Comparison of ENCODE assay signal across 8 cellular contexts in genomic region chr21:31785237-31786163, GRCh38. TPM values are rescaled to one million over a fixed set of nuclear protein-coding genes. Genes with fewer than 3 reads are reported as not detected.
DNase-seq lines count a peak whose midpoint lies in the region; ATAC-seq and TF ChIP-seq lines count a peak whose summit lies in the region.
"Not testable (repeated sequence)": the region's sequence is repeated elsewhere in the genome, so short reads cannot be mapped to it uniquely, and the experiment has no call there.

No MANE protein-coding gene starts in this region.

- CTCF ChIA-PET in PC-3 (lab: Charles Lee), result interaction anchor here (0.5 to 0.6 kb wide), 3 partner anchors 105 to 816 kb away, joined by 3 to 5 read pairs (median 3); no protein-coding TSS in a partner anchor

- H3K9me2 ChIP-seq in PC-3 (replicated peaks; ENCODE audit: low read length), result not testable (repeated sequence)

- H3K4me3 Mint-ChIP-seq in effector memory CD8-positive, alpha-beta T cell, result not testable (repeated sequence)

- H3K27me3 Mint-ChIP-seq in effector memory CD8-positive, alpha-beta T cell, result peaks cover 9 to 41% of the 10 kb centered on the region in 2 donors

- not testable (repeated sequence) for H3K36me3 ChIP-seq in PC-3 (ENCODE audit: low read depth, low read length)

- not testable (repeated sequence) for H3K27ac Mint-ChIP-seq in effector memory CD8-positive, alpha-beta T cell

- not testable (repeated sequence) for H3K79me2 ChIP-seq in PC-3 (ENCODE audit: low read length)

- H3K9ac ChIP-seq in PC-3 (ENCODE audit: low read length), result not testable (repeated sequence)

- POLR2A ChIA-PET in PC-3 (lab: Charles Lee; ENCODE audit: unreplicated experiment), result interaction anchor here (0.6 kb wide), 1 partner anchor 524 kb away, joined by 3 read pairs; no protein-coding TSS in a partner anchor

- intact Hi-C loops in PC-3 (cut with micrococcal nuclease), result loop anchor here (1.0 to 10.0 kb wide), 2 partner anchors 473 to 819 kb away; no protein-coding TSS in a partner anchor

- H3K4me2 ChIP-seq in PC-3 (ENCODE audit: low read length), result not testable (repeated sequence)

- H3K4me3 ChIP-seq in PC-3 (ENCODE audit: low read length), result not testable (repeated sequence)

- H3K4me1 ChIP-seq in PC-3 (ENCODE audit: insufficient read depth, low read length), result not testable (repeated sequence)

- H3K27ac ChIP-seq in 22Rv1; PC-3 (ENCODE audit: low read length): not testable (repeated sequence)

- not testable (repeated sequence) for H2AFZ ChIP-seq in PC-3 (ENCODE audit: low read length)

- H3K36me3 Mint-ChIP-seq in effector memory CD8-positive, alpha-beta T cell (ENCODE audit: insufficient read depth), result not testable (repeated sequence)

- TF ChIP-seq CTCF in 22Rv1 (IDR thresholded peaks at IDR 0.05), result peak; percentile 84
- peak; percentile 69 for TF ChIP-seq CTCF in GM10266 (IDR thresholded peaks at IDR 0.05; ENCODE audit: control insufficient read depth, insufficient read depth, low read depth, missing control alignments)
- peak; percentile 87 for TF ChIP-seq CTCF in PC-3 (conservative IDR thresholded peaks at IDR 0.05; ENCODE audit: low read depth, low read length)

- BruUV-seq in PC-3 (replicated peaks; lab: Mats Ljungman, UMichigan), result not testable (repeated sequence)

- peak; percentile 33 for DNase-seq in GM10266 (ENCODE audit: extremely low spot score)
- DNase-seq in NAMALWA (ENCODE audit: low spot score), result peak; percentile 84
- peak; percentile 71 for DNase-seq in PC-3
- DNase-seq in activated CD8-positive, alpha-beta memory T cell treated with anti-CD3 and anti-CD28 coated beads, Interleukin-2, amount 50 U/mL, for 1 hour (ENCODE audit: extremely low read depth), result peak; percentile 7
- DNase-seq in effector memory CD8-positive, alpha-beta T cell, result peak; percentile 23 to 27 (median 26)
- peak; percentile 45 for DNase-seq in kidney glomerular epithelial cell (lab: John Stamatoyannopoulos, UW)
- peak; percentile 64 for DNase-seq in smooth muscle cell of the brain vasculature (ENCODE audit: low read depth, low spot score)

- not testable (repeated sequence) for H4K20me1 ChIP-seq in PC-3 (ENCODE audit: low read length)

- ATAC-seq in PC-3, result peak; percentile 71; the same call in 1 of the 2 replicates
- peak; percentile 26 for ATAC-seq in effector memory CD8-positive, alpha-beta T cell (replicated peaks)

- H3K27me3 ChIP-seq in PC-3 (ENCODE audit: low read length), result not testable (repeated sequence)

- H3K4me1 Mint-ChIP-seq in effector memory CD8-positive, alpha-beta T cell (ENCODE audit: low read depth in 2 of 2), result not testable (repeated sequence)

- H3K9me3 Mint-ChIP-seq in effector memory CD8-positive, alpha-beta T cell, result not testable (repeated sequence)

- not testable (repeated sequence) for H3K9me3 ChIP-seq in PC-3 (ENCODE audit: low read length)

- not testable (repeated sequence) for H3F3A ChIP-seq in PC-3 (ENCODE audit: low read length, unreplicated experiment)

RNA-seq across cellular contexts. Expression of gene SCAF4, which starts 53.6 kb away (rescaled TPM):
- 11.2 and 18.2 TPM in 2 replicates for total RNA-seq in PC-3 (2014; rRNA removed)

Comparison
In these comparisons a context has a peak if more than half of its experiments do, and no peak if none do; other contexts are left out.
1. DNase-seq: peak in every context shown above with its lines; median percentile 84 in NAMALWA; 71 in PC-3; 64 in smooth muscle cell of the brain vasculature; 45 in kidney glomerular epithelial cell; 33 in GM10266; 26 in effector memory CD8-positive, alpha-beta T cell; 7 in activated CD8-positive, alpha-beta memory T cell treated with anti-CD3 and anti-CD28 coated beads, Interleukin-2, amount 50 U/mL, for 1 hour.